8 cellular contexts compared by ENCODE assay signal in the genomic region with DNA sequence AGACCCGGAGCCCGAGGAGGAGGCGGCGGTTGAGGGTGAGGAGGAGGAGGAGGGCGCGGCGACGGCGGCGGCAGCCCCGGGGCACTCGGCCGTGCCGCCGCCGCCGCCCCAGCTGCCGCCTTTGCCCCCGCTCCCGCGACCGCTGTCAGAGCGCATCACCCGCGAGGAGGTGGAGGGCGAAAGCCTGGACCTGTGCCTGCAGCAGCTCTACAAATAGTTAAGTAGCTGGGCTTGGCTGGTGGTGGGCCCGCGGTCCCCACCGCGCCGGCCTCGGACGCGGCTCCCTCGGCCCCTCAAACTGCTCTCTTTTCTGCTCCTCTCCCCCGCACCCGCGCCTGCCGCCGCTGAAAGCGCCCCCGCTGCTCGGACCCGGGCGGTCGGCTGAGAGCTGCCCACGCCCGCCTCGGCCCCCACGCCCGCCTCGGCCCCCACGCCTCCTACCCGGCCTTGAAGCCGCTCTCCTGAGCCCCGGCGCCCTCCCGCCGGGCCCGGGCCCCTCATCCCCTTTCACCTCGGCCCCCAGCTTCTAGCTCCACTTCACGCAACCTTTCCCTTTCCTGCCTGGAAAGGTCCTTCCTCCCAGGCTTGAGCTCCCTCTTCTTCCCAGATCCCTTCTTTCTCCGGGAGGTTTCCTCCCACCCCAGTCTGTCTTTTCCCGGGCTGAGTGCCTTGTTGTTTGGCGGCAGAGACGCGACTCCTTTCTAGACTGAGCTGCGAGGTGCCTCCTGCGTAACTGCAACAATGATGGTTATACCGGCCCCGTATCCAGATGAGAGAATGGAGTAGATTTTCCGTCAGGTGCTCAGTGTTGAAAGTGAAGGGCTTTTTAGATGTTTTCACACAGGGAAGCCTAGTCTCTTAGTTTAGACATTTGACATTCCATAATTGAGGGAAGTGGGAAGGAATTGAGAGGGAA. TPM values are rescaled to one million over a fixed set of nuclear protein-coding genes. Genes with fewer than 3 reads are reported as not detected.
A peak's percentile ranks its signal among the peaks of the same experiment; 100 is the strongest.
DNase-seq lines count a peak whose midpoint lies in the region; ATAC-seq lines count a peak whose summit lies in the region.

No MANE protein-coding gene starts in this region.

- H3K9me3 ChIP-seq in MG63, result no peaks in the 10 kb centered on the region

- DNase-seq in Daoy (ENCODE audit: low read depth) (peak; percentile 16), MG63 (peak; percentile 32), germinal center (ENCODE audit: low spot score) (peak; percentile 54), occipital lobe (lab: John Stamatoyannopoulos, UW) (peak; percentile 13), kidney glomerular epithelial cell (lab: John Stamatoyannopoulos, UW) (no peak)
- DNase-seq in activated T-cell treated with anti-CD3 and anti-CD28 coated beads, Interleukin-2, amount 50 U/mL, for 4 hours, result peak; percentile 5

- H3K36me3 ChIP-seq in MG63, result no peaks in the 10 kb centered on the region

- peaks cover 10% of the 10 kb centered on the region for H3K4me1 Mint-ChIP-seq in activated T-cell treated with anti-CD3 and anti-CD28 coated beads, Interleukin-2, amount 50 U/mL, for 4 hours (ENCODE audit: low read depth)

- peaks cover 30% of the 10 kb centered on the region for H3K27me3 ChIP-seq in MG63

- peak; percentile 44 to 51 for ATAC-seq in activated T-cell treated with anti-CD3 and anti-CD28 coated beads, Interleukin-2, amount 50 U/mL, for 4 hours
- ATAC-seq in HG02970 (IDR thresholded peaks at IDR 0.05; ENCODE audit: low FRiP score, unreplicated experiment), result no peak
- no peak for ATAC-seq in HG03280 (IDR thresholded peaks at IDR 0.05; ENCODE audit: unreplicated experiment)

- H3K9me3 Mint-ChIP-seq in activated T-cell treated with anti-CD3 and anti-CD28 coated beads, Interleukin-2, amount 50 U/mL, for 4 hours, result no peaks in the 10 kb centered on the region

- no peaks in the 10 kb centered on the region for H3K36me3 Mint-ChIP-seq in activated T-cell treated with anti-CD3 and anti-CD28 coated beads, Interleukin-2, amount 50 U/mL, for 4 hours (ENCODE audit: insufficient read depth)

- H3K4me3 Mint-ChIP-seq in activated T-cell treated with anti-CD3 and anti-CD28 coated beads, Interleukin-2, amount 50 U/mL, for 4 hours, result peak overlapping the region; percentile 85

- peaks cover 58% of the 10 kb centered on the region for H3K27me3 Mint-ChIP-seq in activated T-cell treated with anti-CD3 and anti-CD28 coated beads, Interleukin-2, amount 50 U/mL, for 4 hours (ENCODE audit: low read depth)

- peak overlapping the region; percentile 66 for H3K4me3 ChIP-seq in MG63

RNA-seq across cellular contexts. Expression of a gene that starts 0.8 kb away (rescaled TPM):
- 2.1 and 2.5 TPM in 2 replicates for total RNA-seq in Daoy (2014; rRNA removed; shearing (Covaris generic))
- total RNA-seq in MG63 (2014; rRNA removed; shearing (Covaris generic); ENCODE audit: low replicate concordance), result 0.76 and 0.99 TPM in 2 replicates
- under 1 TPM; 0.03 TPM for total RNA-seq in activated T-cell treated with anti-CD3 and anti-CD28 coated beads, Interleukin-2, amount 50 U/mL, for 4 hours
- 55.1 TPM for total RNA-seq in occipital lobe

Comparison
In these comparisons a context has a peak if more than half of its experiments do, and no peak if none do; other contexts are left out.
1. ATAC-seq: peak in activated T-cell treated with anti-CD3 and anti-CD28 coated beads, Interleukin-2, amount 50 U/mL, for 4 hours (2 of 2); none in HG02970 (single experiment) and HG03280 (single experiment).
2. RNA of a gene that starts 0.8 kb away (total RNA-seq): 55.1 TPM in occipital lobe (single experiment); 2.1 to 2.5 TPM in Daoy, 0.76 to 0.99 TPM in MG63 and 0.03 TPM in activated T-cell treated with anti-CD3 and anti-CD28 coated beads, Interleukin-2, amount 50 U/mL, for 4 hours; every median in the first group is over 10 times any median in the second.